Comparison of ENCODE assay signal across 1 cellular context in genomic region chrX:40996886-40997530, GRCh38.
TF ChIP-seq lines count a peak whose summit lies in the region.

No MANE protein-coding gene starts in this region.

TF ChIP-seq in K562, 482 proteins besides CTCF, POLR2A, EP300 and RAD21 (continued from another document and continues in another):
- TF ChIP-seq CREB3 (tag; conservative IDR thresholded peaks at IDR 0.05; ENCODE audit: low read depth) = no peak
- TF ChIP-seq ZNF347 (CRISPR knock-in tag; IDR thresholded peaks at IDR 0.05; ENCODE audit: low read depth) = no peak
- TF ChIP-seq ZNF444 (CRISPR knock-in tag; IDR thresholded peaks at IDR 0.05) = no peak
- TF ChIP-seq ZBTB33 (CRISPR knock-in tag; IDR thresholded peaks at IDR 0.05) = no peak
- peak; percentile 69; the same call in 1 of the 2 replicates for TF ChIP-seq KAT8 (IDR thresholded peaks at IDR 0.05; ENCODE audit: low read depth)
- no peak for TF ChIP-seq ARID4B (CRISPR knock-in tag; IDR thresholded peaks at IDR 0.05)
- no peak for TF ChIP-seq POLR2H (tag; IDR thresholded peaks at IDR 0.05; ENCODE audit: low read depth)
- TF ChIP-seq NONO (IDR thresholded peaks at IDR 0.05; ENCODE audit: low read depth in 2 of 2, low read length in 1 of 2) = peak in 1 of 2 experiments; percentile 72; a peak in 1 of 4 replicates
- TF ChIP-seq ZNF316 (IDR thresholded peaks at IDR 0.05) = no peak
- peak; percentile 37 for TF ChIP-seq TBP (optimal IDR thresholded peaks at IDR 0.05; ENCODE audit: low read depth, low read length)
- no peak for TF ChIP-seq GTF2F1 (IDR thresholded peaks at IDR 0.05; ENCODE audit: low read depth, low read length)
- TF ChIP-seq HCFC1 (IDR thresholded peaks at IDR 0.05; ENCODE audit: low read depth, low read length) = peak; percentile 86
- no peak for TF ChIP-seq EP400 (IDR thresholded peaks at IDR 0.05)
- no peak for TF ChIP-seq ZNF586 (CRISPR knock-in tag; conservative IDR thresholded peaks at IDR 0.05)
- no peak for TF ChIP-seq ZNF518B (CRISPR knock-in tag; IDR thresholded peaks at IDR 0.05)
- peak; percentile 28; the same call in 1 of the 2 replicates for TF ChIP-seq CTBP1 (IDR thresholded peaks at IDR 0.05; ENCODE audit: borderline replicate concordance)
- TF ChIP-seq RAD51 (IDR thresholded peaks at IDR 0.05; ENCODE audit: borderline replicate concordance, low read depth) = peak; percentile 95
- TF ChIP-seq TSHZ1 (CRISPR knock-in tag; IDR thresholded peaks at IDR 0.05) = no peak
- TF ChIP-seq USF1 (CRISPR knock-in tag; IDR thresholded peaks at IDR 0.05) = peak; percentile 85
- no peak for TF ChIP-seq ZNF717 (CRISPR knock-in tag; IDR thresholded peaks at IDR 0.05)
- no peak for TF ChIP-seq CEBPG (CRISPR knock-in tag; IDR thresholded peaks at IDR 0.05)
- 0 out of 4 replicates have a peak, but pooled peaks have one; percentile 16 to 34 for TF ChIP-seq CEBPG (tag; conservative IDR thresholded peaks at IDR 0.05 in 1 of 2, IDR thresholded peaks at IDR 0.05 in 1 of 2)
- TF ChIP-seq TEAD4 (IDR thresholded peaks at IDR 0.05; ENCODE audit: low read length) = peak; percentile 14; the same call in 1 of the 2 replicates
- no peak for TF ChIP-seq TEAD4 (CRISPR knock-in tag; IDR thresholded peaks at IDR 0.05; ENCODE audit: borderline replicate concordance)
- peak; percentile 64 for TF ChIP-seq ASH1L (IDR thresholded peaks at IDR 0.05; ENCODE audit: borderline replicate concordance, low read depth, partially characterized antibody)
- TF ChIP-seq REST (CRISPR knock-in tag; IDR thresholded peaks at IDR 0.05; ENCODE audit: low read depth) = no peak
- TF ChIP-seq KDM1A (IDR thresholded peaks at IDR 0.05) = no peak
- TF ChIP-seq ZNF384 (IDR thresholded peaks at IDR 0.05; ENCODE audit: low read depth, low read length) = no peak
- TF ChIP-seq ZBTB43 (CRISPR knock-in tag; IDR thresholded peaks at IDR 0.05) = no peak
- no peak for TF ChIP-seq CEBPZ (IDR thresholded peaks at IDR 0.05; ENCODE audit: borderline replicate concordance, low read depth, low read length)
